In genomic region chr11:29210426-29210825, GRCh38 we compare ENCODE assay signal across 3 cellular contexts.
A peak's percentile ranks its signal among the peaks of the same experiment; 100 is the strongest.
TF ChIP-seq lines count a peak whose summit lies in the region.

No MANE protein-coding gene starts in this region.

TF ChIP-seq in SK-N-SH, 30 proteins besides CTCF, POLR2A, EP300 and RAD21 (continued from another document and continues in another):
- no peak for TF ChIP-seq RXRA (IDR thresholded peaks at IDR 0.05; ENCODE audit: borderline replicate concordance, low read depth)
- no peak for TF ChIP-seq JUND (IDR thresholded peaks at IDR 0.05)
- TF ChIP-seq PBX3 (IDR thresholded peaks at IDR 0.05): 0 out of 2 replicates have a peak, but pooled peaks have one; percentile 19
- no peak for TF ChIP-seq EZH2phosphoT487 (IDR thresholded peaks at IDR 0.05; ENCODE audit: borderline replicate concordance, low read depth)
- no peak for TF ChIP-seq CHD2 (IDR thresholded peaks at IDR 0.05; ENCODE audit: low read length, partially characterized antibody)
- no peak for TF ChIP-seq FOXJ3 (CRISPR knock-in tag; IDR thresholded peaks at IDR 0.05)
- no peak for TF ChIP-seq TEAD4 (IDR thresholded peaks at IDR 0.05; ENCODE audit: borderline replicate concordance, insufficient read depth)
- no peak for TF ChIP-seq USF2 (IDR thresholded peaks at IDR 0.05; ENCODE audit: borderline replicate concordance, low read depth, low read length)
- TF ChIP-seq NFIC (IDR thresholded peaks at IDR 0.05; ENCODE audit: borderline replicate concordance): no peak
- no peak for TF ChIP-seq ZBTB33 (IDR thresholded peaks at IDR 0.05; ENCODE audit: borderline replicate concordance, low read depth)
- TF ChIP-seq YY1 (IDR thresholded peaks at IDR 0.05; ENCODE audit: low read depth): no peak
- no peak for TF ChIP-seq FOSL2 (IDR thresholded peaks at IDR 0.05; ENCODE audit: borderline replicate concordance, low read depth)
- TF ChIP-seq POLR2AphosphoS5 (IDR thresholded peaks at IDR 0.05; ENCODE audit: low read depth, low read length): no peak
- peak; percentile 42; the same call in 1 of the 2 replicates for TF ChIP-seq TCF12 (IDR thresholded peaks at IDR 0.05)
- no peak for TF ChIP-seq MEF2A (IDR thresholded peaks at IDR 0.05; ENCODE audit: borderline replicate concordance, low read depth)
- TF ChIP-seq GATA2 (CRISPR knock-in tag; IDR thresholded peaks at IDR 0.05): no peak
- TF ChIP-seq GABPA (IDR thresholded peaks at IDR 0.05; ENCODE audit: low read depth): no peak
- TF ChIP-seq IRF3 (IDR thresholded peaks at IDR 0.05; ENCODE audit: low read depth, low read length): no peak
- TF ChIP-seq NRF1 (IDR thresholded peaks at IDR 0.05; ENCODE audit: low read depth, low read length): no peak

TF ChIP-seq in SK-N-SH treated with all-trans-retinoic acid at 6 μM for 48 hours, 23 proteins besides CTCF, POLR2A, EP300 and RAD21 (continued from another document):
- TF ChIP-seq CSRNP3 (CRISPR knock-in tag; IDR thresholded peaks at IDR 0.05): no peak
- no peak for TF ChIP-seq ARNTL (CRISPR knock-in tag; IDR thresholded peaks at IDR 0.05; ENCODE audit: borderline replicate concordance, low read depth)
- TF ChIP-seq ESRRG (CRISPR knock-in tag; IDR thresholded peaks at IDR 0.05): no peak
- no peak for TF ChIP-seq TOX (CRISPR knock-in tag; IDR thresholded peaks at IDR 0.05; ENCODE audit: borderline replicate concordance)
- no peak for TF ChIP-seq ISL1 (CRISPR knock-in tag; IDR thresholded peaks at IDR 0.05)
- no peak for TF ChIP-seq GLIS3 (CRISPR knock-in tag; IDR thresholded peaks at IDR 0.05)
- no peak for TF ChIP-seq ZNF8 (CRISPR knock-in tag; IDR thresholded peaks at IDR 0.05)
- TF ChIP-seq SNAI2 (CRISPR knock-in tag; IDR thresholded peaks at IDR 0.05): no peak
- no peak for TF ChIP-seq OSR1 (CRISPR knock-in tag; IDR thresholded peaks at IDR 0.05)
- TF ChIP-seq ZFP30 (CRISPR knock-in tag; IDR thresholded peaks at IDR 0.05): no peak
TF ChIP-seq in SK-N-SH treated with all-trans-retinoic acid at 6 μM for 48 hours: peak in this region for 0.

TF ChIP-seq in IMR-90, 13 proteins besides CTCF, POLR2A, EP300 and RAD21 (continued from another document):
- TF ChIP-seq ELK1 (IDR thresholded peaks at IDR 0.05; ENCODE audit: borderline replicate concordance, low read depth, low read length): no peak
- no peak for TF ChIP-seq CHD1 (IDR thresholded peaks at IDR 0.05; ENCODE audit: low read depth, low read length)
- no peak for TF ChIP-seq CEBPB (IDR thresholded peaks at IDR 0.05; ENCODE audit: low read depth, low read length)
- TF ChIP-seq BHLHE40 (IDR thresholded peaks at IDR 0.05; ENCODE audit: low read depth, low read length): no peak
- no peak for TF ChIP-seq RCOR1 (IDR thresholded peaks at IDR 0.05; ENCODE audit: insufficient replicate concordance, low read length)
- TF ChIP-seq NFE2L2 (IDR thresholded peaks at IDR 0.05; ENCODE audit: low read depth, low read length): no peak
- no peak for TF ChIP-seq USF2 (IDR thresholded peaks at IDR 0.05; ENCODE audit: low read depth, low read length)
- no peak for TF ChIP-seq MXI1 (IDR thresholded peaks at IDR 0.05; ENCODE audit: borderline replicate concordance, low read depth, low read length)
- TF ChIP-seq RFX5 (IDR thresholded peaks at IDR 0.05; ENCODE audit: low read depth, low read length): no peak
- TF ChIP-seq MAZ (IDR thresholded peaks at IDR 0.05; ENCODE audit: borderline replicate concordance, low read depth, low read length): no peak
